In genomic region chr2:118403658-118404451, GRCh38 we compare ENCODE assay signal across 17 cellular contexts.
DNase-seq lines count a peak whose midpoint lies in the region; ATAC-seq and TF ChIP-seq lines count a peak whose summit lies in the region.
"Had no signal": no experiment of that assay in that cellular context is flagged by ENCODE, and none has a peak within 500 bp of the region (broad histone marks: within the 10 kb centered on the region; RNA-seq: fewer than 3 reads in every experiment).

No MANE protein-coding gene starts in this region.

- peak; percentile 10 for DNase-seq in DMS53 (lab: John Stamatoyannopoulos, UW)
- no peak for DNase-seq in DMS53 treated with DMSO at 0.1 percent for 48 hours (lab: John Stamatoyannopoulos, UW; ENCODE audit: unreplicated experiment)
- DNase-seq in activated naive CD4-positive, alpha-beta T cell treated with anti-CD3 and anti-CD28 coated beads, Interleukin-2, amount 50 U/mL, for 72 hours (ENCODE audit: low spot score in 2 of 2), result no peak
- no peak for DNase-seq in activated naive CD4-positive, alpha-beta T cell treated with Interleukin-2 at 50 U/mL for 16 hours
- DNase-seq in epithelial cell of prostate (ENCODE audit: low read depth, low spot score), result no peak
- no peak for DNase-seq in DMS79 treated with DMSO at 0.1 percent for 48 hours (lab: John Stamatoyannopoulos, UW)
- DNase-seq in osteocyte (ENCODE audit: extremely low spot score, unreplicated experiment), result no peak
- DNase-seq: CD8-positive, alpha-beta T cell; Karpas-422; NCI-H1417; NCI-H1930; NCI-H2171; NCI-H82; SJCRH30 had no signal

- peak overlapping the region in 1 of 2 donors; percentile 70 for H3K27ac Mint-ChIP-seq in activated naive CD4-positive, alpha-beta T cell treated with anti-CD3 and anti-CD28 coated beads, Interleukin-2, amount 50 U/mL, for 72 hours
- no peak overlapping the region for H3K27ac Mint-ChIP-seq in osteocyte (ENCODE audit: unreplicated experiment)
- H3K27ac Mint-ChIP-seq: CD8-positive, alpha-beta T cell had no signal

- no peak for TF ChIP-seq CTCF in osteocyte (IDR thresholded peaks at IDR 0.05)

- H3K27ac ChIP-seq in epithelial cell of prostate, result peak overlapping the region; percentile 29
- H3K27ac ChIP-seq: 22Rv1, SJCRH30 had no signal

- no peaks in the 10 kb centered on the region for H3K4me1 Mint-ChIP-seq in osteocyte (ENCODE audit: unreplicated experiment)

- peaks cover 8 to 9% of the 10 kb centered on the region in 2 donors for H3K36me3 Mint-ChIP-seq in activated naive CD4-positive, alpha-beta T cell treated with anti-CD3 and anti-CD28 coated beads, Interleukin-2, amount 50 U/mL, for 72 hours
- no peaks in the 10 kb centered on the region for H3K36me3 Mint-ChIP-seq in osteocyte (ENCODE audit: unreplicated experiment)
- H3K36me3 Mint-ChIP-seq: CD8-positive, alpha-beta T cell had no signal

- ATAC-seq in activated naive CD4-positive, alpha-beta T cell treated with anti-CD3 and anti-CD28 coated beads, Interleukin-2, amount 50 U/mL, for 72 hours, result peak; percentile 89 to 95
- ATAC-seq in GM18511 (IDR thresholded peaks at IDR 0.05; ENCODE audit: unreplicated experiment), result no peak
- ATAC-seq: CD8-positive, alpha-beta T cell; Panc1 had no signal

- no peak overlapping the region for H3K4me3 Mint-ChIP-seq in osteocyte (ENCODE audit: unreplicated experiment)
- H3K4me3 Mint-ChIP-seq: CD8-positive, alpha-beta T cell had no signal

- peaks cover 14 to 15% of the 10 kb centered on the region in 2 donors for H3K9me3 Mint-ChIP-seq in activated naive CD4-positive, alpha-beta T cell treated with anti-CD3 and anti-CD28 coated beads, Interleukin-2, amount 50 U/mL, for 72 hours
- peaks cover 8% of the 10 kb centered on the region for H3K9me3 Mint-ChIP-seq in osteocyte (ENCODE audit: unreplicated experiment)

- no peaks in the 10 kb centered on the region for H3K27me3 Mint-ChIP-seq in osteocyte (ENCODE audit: unreplicated experiment)
